ENCODE assay signal across 35 cellular contexts in the genomic region with DNA sequence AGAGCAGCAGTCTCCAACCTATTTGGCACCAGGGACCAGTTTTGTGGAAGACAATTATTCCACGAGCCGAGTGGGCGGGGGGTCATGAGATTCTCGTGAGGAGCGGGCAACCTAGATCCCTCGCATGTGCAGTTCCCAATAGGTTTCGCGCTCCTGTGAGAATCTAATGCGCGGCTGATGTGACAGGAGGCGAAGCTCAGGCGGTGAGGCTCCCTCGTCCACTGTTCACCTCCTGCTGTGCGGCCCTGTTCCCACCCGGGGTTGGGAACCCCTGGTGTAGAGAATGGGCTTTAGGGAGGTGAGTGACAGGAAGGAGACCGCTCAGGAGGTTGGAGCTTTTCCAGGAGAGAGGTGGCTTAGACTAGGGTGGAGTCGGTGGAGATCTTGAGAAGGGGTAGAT. TPM values are rescaled to one million over a fixed set of nuclear protein-coding genes. Genes with fewer than 3 reads are reported as not detected.
A peak's percentile ranks its signal among the peaks of the same experiment; 100 is the strongest.
DNase-seq lines count a peak whose midpoint lies in the region; ATAC-seq and TF ChIP-seq lines count a peak whose summit lies in the region.
"Had no signal": no experiment of that assay in that cellular context is flagged by ENCODE, and none has a peak within 500 bp of the region (broad histone marks: within the 10 kb centered on the region; RNA-seq: fewer than 3 reads in every experiment).

No MANE protein-coding gene starts in this region.

- CTCF ChIA-PET in CD8-positive, alpha-beta memory T cell (lab: Charles Lee): interaction anchor here (1.0 kb wide), 1 partner anchor 11 kb away, joined by 3 read pairs; no protein-coding TSS in a partner anchor

- H3K9me3 ChIP-seq in CD8-positive, alpha-beta memory T cell (ENCODE audit: low read length): no peaks in the 10 kb centered on the region
- no peaks in the 10 kb centered on the region for H3K9me3 ChIP-seq in neural cell (ENCODE audit: low read length)
- H3K9me3 ChIP-seq: A549, BE2C, gastroesophageal sphincter, HAP-1, ovary, transverse colon had no signal

- H3K9ac ChIP-seq in neural cell (ENCODE audit: low read length): no peak overlapping the region

- H3K27ac ChIP-seq in CD8-positive, alpha-beta memory T cell (ENCODE audit: low read depth, low read length): no peak overlapping the region
- no peak overlapping the region for H3K27ac ChIP-seq in neural cell (ENCODE audit: low read length)
- H3K27ac ChIP-seq: A549, gastroesophageal sphincter, ovary, transverse colon had no signal

- no peak overlapping the region for H3K4me2 ChIP-seq in neural cell (ENCODE audit: low read length)
- H3K4me2 ChIP-seq: smooth muscle cell had no signal

- no peaks in the 10 kb centered on the region for H3K36me3 ChIP-seq in CD8-positive, alpha-beta memory T cell (ENCODE audit: insufficient read depth, low read length)
- no peaks in the 10 kb centered on the region for H3K36me3 ChIP-seq in neural cell (ENCODE audit: insufficient read depth, low read length)
- H3K36me3 ChIP-seq: BE2C, gastroesophageal sphincter, HAP-1, ovary, transverse colon had no signal

- no peak overlapping the region for H3K4me3 ChIP-seq in CD8-positive, alpha-beta memory T cell (ENCODE audit: low read length)
- peak overlapping the region; percentile 80 for H3K4me3 ChIP-seq in neural cell (ENCODE audit: low read length)
- H3K4me3 ChIP-seq: A549, gastroesophageal sphincter, HAP-1, ovary, smooth muscle cell, transverse colon had no signal

- no peaks in the 10 kb centered on the region for H3F3A ChIP-seq in neural cell (ENCODE audit: insufficient read depth, low read length, poor library complexity, severe bottlenecking)

- ATAC-seq in central memory CD8-positive, alpha-beta T cell (replicated peaks; ENCODE audit: extremely low read depth, poor library complexity, severe bottlenecking): no peak
- ATAC-seq in GM19328 (IDR thresholded peaks at IDR 0.05; ENCODE audit: unreplicated experiment) (no peak), HG03342 (IDR thresholded peaks at IDR 0.05; ENCODE audit: unreplicated experiment) (no peak)
- ATAC-seq: A549, gastroesophageal sphincter, left lobe of liver had no signal

- peaks cover 8% of the 10 kb centered on the region for H3K4me1 ChIP-seq in CD8-positive, alpha-beta memory T cell (ENCODE audit: insufficient read depth, low read length)
- H3K4me1 ChIP-seq: A549, BE2C had no signal

- H3K9me3 Mint-ChIP-seq in activated CD4-positive, alpha-beta T cell treated with anti-CD3 and anti-CD28 coated beads, Interleukin-2, amount 10 ng/mL, durations not matched to agents 24 days and 14 days: no peaks in the 10 kb centered on the region
- H3K9me3 Mint-ChIP-seq in CD8-positive, alpha-beta memory T cell: peaks cover 2 to 8% (median 3%) of the 10 kb centered on the region in 5 donors
- H3K9me3 Mint-ChIP-seq in central memory CD8-positive, alpha-beta T cell: no peaks in the 10 kb centered on the region
- H3K9me3 Mint-ChIP-seq: activated naive CD8-positive, alpha-beta T cell treated with anti-CD3 and anti-CD28 coated beads, Interleukin-2, amount 10 ng/mL, durations not matched to agents 7 days and 5 days had no signal

- TF ChIP-seq RAD21 in neural cell (conservative IDR thresholded peaks at IDR 0.05): no peak

- TF ChIP-seq CTCF in neural cell (IDR thresholded peaks at IDR 0.05; ENCODE audit: poor library complexity, severe bottlenecking): no peak

- no peaks in the 10 kb centered on the region for H3K27me3 ChIP-seq in CD8-positive, alpha-beta memory T cell (ENCODE audit: insufficient read depth, low read length, poor library complexity, severe bottlenecking)
- H3K27me3 ChIP-seq in neural cell (ENCODE audit: insufficient read depth, low read depth, low read length): peaks cover 31% of the 10 kb centered on the region
- H3K27me3 ChIP-seq: ovary had no signal

- intact Hi-C loops in activated CD4-positive, alpha-beta T cell treated with anti-CD3 and anti-CD28 coated beads, Interleukin-2, amount 10 ng/mL, durations not matched to agents 24 days and 14 days (cut with micrococcal nuclease): loop anchor here (10.0 kb wide), 1 partner anchor 101 kb away; a partner anchor contains a TSS

- H4K20me1 ChIP-seq in neural cell (ENCODE audit: insufficient read depth): no peaks in the 10 kb centered on the region

- H3K9me2 ChIP-seq in neural cell (ENCODE audit: insufficient read depth, low read length): no peaks in the 10 kb centered on the region

- H3K27ac Mint-ChIP-seq in activated CD4-positive, alpha-beta T cell treated with anti-CD3 and anti-CD28 coated beads, Interleukin-2, amount 10 ng/mL, durations not matched to agents 24 days and 14 days: no peak overlapping the region
- peak overlapping the region in 4 of 8 donors; percentile 7 to 86 (median 68) for H3K27ac Mint-ChIP-seq in CD8-positive, alpha-beta memory T cell
- no peak overlapping the region for H3K27ac Mint-ChIP-seq in central memory CD8-positive, alpha-beta T cell (ENCODE audit: low read depth)
- H3K27ac Mint-ChIP-seq: activated naive CD8-positive, alpha-beta T cell treated with anti-CD3 and anti-CD28 coated beads, Interleukin-2, amount 10 ng/mL, durations not matched to agents 7 days and 5 days; memory B cell had no signal

- H3K27me3 Mint-ChIP-seq in activated CD4-positive, alpha-beta T cell treated with anti-CD3 and anti-CD28 coated beads, Interleukin-2, amount 10 ng/mL, durations not matched to agents 24 days and 14 days: peaks cover 55% of the 10 kb centered on the region
- H3K27me3 Mint-ChIP-seq in CD8-positive, alpha-beta memory T cell: peaks cover 6 to 18% of the 10 kb centered on the region in 2 donors
- H3K27me3 Mint-ChIP-seq in central memory CD8-positive, alpha-beta T cell: peaks cover 11% of the 10 kb centered on the region

- H3K36me3 Mint-ChIP-seq in activated CD4-positive, alpha-beta T cell treated with anti-CD3 and anti-CD28 coated beads, Interleukin-2, amount 10 ng/mL, durations not matched to agents 24 days and 14 days (ENCODE audit: low read depth): peaks cover 1% of the 10 kb centered on the region
- H3K36me3 Mint-ChIP-seq in CD8-positive, alpha-beta memory T cell: no peaks in the 10 kb centered on the region
- H3K36me3 Mint-ChIP-seq in central memory CD8-positive, alpha-beta T cell (ENCODE audit: insufficient read depth): peaks cover 2% of the 10 kb centered on the region
- H3K36me3 Mint-ChIP-seq: activated naive CD8-positive, alpha-beta T cell treated with anti-CD3 and anti-CD28 coated beads, Interleukin-2, amount 10 ng/mL, durations not matched to agents 7 days and 5 days; memory B cell had no signal

- H3K4me1 Mint-ChIP-seq in activated CD4-positive, alpha-beta T cell treated with anti-CD3 and anti-CD28 coated beads, Interleukin-2, amount 10 ng/mL, durations not matched to agents 24 days and 14 days: peaks cover 16% of the 10 kb centered on the region
- peaks cover 16 to 24% (median 16%) of the 10 kb centered on the region in 3 donors for H3K4me1 Mint-ChIP-seq in CD8-positive, alpha-beta memory T cell
- H3K4me1 Mint-ChIP-seq in central memory CD8-positive, alpha-beta T cell: peaks cover 5% of the 10 kb centered on the region

- POLR2A ChIA-PET in CD8-positive, alpha-beta memory T cell (lab: Charles Lee): interaction anchor here (0.8 kb wide), 1 partner anchor 26 kb away, joined by 3 read pairs; no protein-coding TSS in a partner anchor

- no peak for TF ChIP-seq EP300 in neural cell (conservative IDR thresholded peaks at IDR 0.05; ENCODE audit: poor library complexity, severe bottlenecking)

- peak; percentile 58 for DNase-seq in activated CD4-positive, alpha-beta T cell treated with anti-CD3 and anti-CD28 coated beads, Interleukin-2, amount 10 ng/mL, durations not matched to agents 24 days and 14 days
- no peak for DNase-seq in activated CD4-positive, alpha-beta T cell treated with anti-CD3 and anti-CD28 coated beads, Interleukin-2, amount 50 U/mL, for 48 hours
- DNase-seq in CD8-positive, alpha-beta memory T cell: no peak
- DNase-seq in central memory CD8-positive, alpha-beta T cell (ENCODE audit: low spot score in 2 of 2): no peak
- DNase-seq in NCI-H524 (lab: John Stamatoyannopoulos, UW): no peak
- DNase-seq: activated CD4-positive, CD25-positive, alpha-beta regulatory T cell treated with anti-CD3 and anti-CD28 coated beads, Interleukin-2, amount 50 U/mL, for 72 hours; activated naive CD8-positive, alpha-beta T cell treated with anti-CD3 and anti-CD28 coated beads, Interleukin-2, amount 10 ng/mL, durations not matched to agents 7 days and 5 days; activated T-cell treated with anti-CD3 and anti-CD28 coated beads, Interleukin-2, amount 50 U/mL, for 48 hours; BE2C; COR-L47; hippocampal formation; KBM-7; NCI-H1105; NCI-H1930; NCI-H2227 treated with DMSO at 0.1 percent for 48 hours; NCI-H69; ovary; retina; SHP77; stimulated activated CD4-positive, alpha-beta T cell treated with anti-CD3 and anti-CD28 coated beads, Interleukin-1b, Interleukin-23, amount 100 ng/mL, for 48 hours; stimulated activated CD8-positive, alpha-beta memory T cell treated with anti-CD3 and anti-CD28 coated beads, Interleukin-4, amount 100 ng/mL, for 48 hours; transverse colon had no signal

- H3K79me2 ChIP-seq in neural cell (replicated peaks; ENCODE audit: insufficient read depth, low read length): no peaks in the 10 kb centered on the region

- peak overlapping the region; percentile 27 for H3K4me3 Mint-ChIP-seq in activated CD4-positive, alpha-beta T cell treated with anti-CD3 and anti-CD28 coated beads, Interleukin-2, amount 10 ng/mL, durations not matched to agents 24 days and 14 days
- peak overlapping the region in 6 of 7 donors; percentile 0 to 85 (median 50) for H3K4me3 Mint-ChIP-seq in CD8-positive, alpha-beta memory T cell
- peak overlapping the region; percentile 57 for H3K4me3 Mint-ChIP-seq in central memory CD8-positive, alpha-beta T cell
- H3K4me3 Mint-ChIP-seq: activated naive CD8-positive, alpha-beta T cell treated with anti-CD3 and anti-CD28 coated beads, Interleukin-2, amount 10 ng/mL, durations not matched to agents 7 days and 5 days; memory B cell had no signal

- H2AFZ ChIP-seq in neural cell (ENCODE audit: low read depth, low read length): no peak overlapping the region

RNA-seq across cellular contexts. Expression of a gene that starts 1.6 kb away (rescaled TPM):
- total RNA-seq in activated CD4-positive, alpha-beta T cell treated with anti-CD3 and anti-CD28 coated beads, Interleukin-2, amount 10 ng/mL, durations not matched to agents 24 days and 14 days: not detected in 2 replicates
- not detected for total RNA-seq in CD8-positive, alpha-beta memory T cell
- polyA plus RNA-seq in CD8-positive, alpha-beta memory T cell: not detected
- not detected in 2 replicates for polyA plus RNA-seq in neural cell
- polyA minus RNA-seq in neural cell: not detected in 2 replicates
- total RNA-seq: cerebellum, endothelial cell of umbilical vein, gastroesophageal sphincter, left lobe of liver, MCF 10A, ovary, smooth muscle cell, transverse colon had no signal
- polyA plus RNA-seq: A549, ovary, smooth muscle cell had no signal

RNA-seq across cellular contexts. Expression of a gene that starts 21.0 kb away (rescaled TPM):
- 0.12 TPM in 1 of 2 replicates, not detected in the other for total RNA-seq in activated CD4-positive, alpha-beta T cell treated with anti-CD3 and anti-CD28 coated beads, Interleukin-2, amount 10 ng/mL, durations not matched to agents 24 days and 14 days
- total RNA-seq in CD8-positive, alpha-beta memory T cell: not detected
- not detected for polyA plus RNA-seq in CD8-positive, alpha-beta memory T cell
- polyA plus RNA-seq in neural cell: 0.62 and 0.84 TPM in 2 replicates
- polyA minus RNA-seq in neural cell: 0.97 and 1.0 TPM in 2 replicates
- total RNA-seq: endothelial cell of umbilical vein, left lobe of liver, MCF 10A, smooth muscle cell had no signal
- polyA plus RNA-seq: endothelial cell of umbilical vein, fibroblast of lung, smooth muscle cell had no signal

RNA-seq across cellular contexts. Expression of a gene that starts 39.4 kb away (rescaled TPM):
- 1.6 and 1.9 TPM in 2 replicates for total RNA-seq in activated CD4-positive, alpha-beta T cell treated with anti-CD3 and anti-CD28 coated beads, Interleukin-2, amount 10 ng/mL, durations not matched to agents 24 days and 14 days
- total RNA-seq in CD8-positive, alpha-beta memory T cell: under 1 TPM in 1 of 2 experiments, not detected in 1; 0.18 TPM
- not detected for polyA plus RNA-seq in CD8-positive, alpha-beta memory T cell
- 155 and 164 TPM in 2 replicates for polyA plus RNA-seq in neural cell
- polyA minus RNA-seq in neural cell: 26.3 and 26.5 TPM in 2 replicates
- total RNA-seq: fibroblast of lung, MCF 10A had no signal
- polyA plus RNA-seq: fibroblast of lung, smooth muscle cell had no signal

RNA-seq across cellular contexts. Expression of a gene that starts 41.9 kb away (rescaled TPM):
- total RNA-seq in activated CD4-positive, alpha-beta T cell treated with anti-CD3 and anti-CD28 coated beads, Interleukin-2, amount 10 ng/mL, durations not matched to agents 24 days and 14 days: 1.7 and 1.8 TPM in 2 replicates
- 1 to 10 TPM; 3.2 to 3.5 TPM for total RNA-seq in CD8-positive, alpha-beta memory T cell
- 5.8 TPM for polyA plus RNA-seq in CD8-positive, alpha-beta memory T cell
- polyA plus RNA-seq in neural cell: 25.6 and 29.4 TPM in 2 replicates
- polyA minus RNA-seq in neural cell: 44.5 and 47.7 TPM in 2 replicates
